In the genomic region with DNA sequence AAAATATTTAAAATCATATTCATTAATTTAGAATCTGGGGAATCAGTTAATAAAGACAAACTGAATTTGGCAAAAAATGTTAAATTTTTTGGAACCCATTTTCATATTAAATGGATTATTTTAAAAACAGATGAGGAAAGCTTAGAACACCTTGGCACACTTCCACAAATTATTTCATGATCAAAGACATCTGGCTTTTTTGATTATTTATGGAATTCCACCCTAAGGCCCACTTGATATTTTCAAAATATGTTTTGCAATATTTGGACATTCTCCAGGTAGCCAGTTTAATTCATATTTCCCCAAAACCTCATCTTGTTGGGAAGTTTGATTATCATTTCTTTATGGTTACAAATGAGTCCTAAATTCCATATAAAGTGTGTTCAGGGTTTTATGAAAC, we compare ENCODE assay signal across 16 cellular contexts.
A peak's percentile ranks its signal among the peaks of the same experiment; 100 is the strongest.
DNase-seq lines count a peak whose midpoint lies in the region; ATAC-seq and TF ChIP-seq lines count a peak whose summit lies in the region.
"Had no signal": no experiment of that assay in that cellular context is flagged by ENCODE, and none has a peak within 500 bp of the region (broad histone marks: within the 10 kb centered on the region; RNA-seq: fewer than 3 reads in every experiment).

No MANE protein-coding gene starts in this region.

- H4K20me1 ChIP-seq in mammary epithelial cell (ENCODE audit: insufficient read depth, low read length), result no peaks in the 10 kb centered on the region

- no peak overlapping the region for H3K27ac Mint-ChIP-seq in MCF 10A (ENCODE audit: low read depth, unreplicated experiment)
- H3K27ac Mint-ChIP-seq: CD4-positive, CD25-positive, alpha-beta regulatory T cell; HFFc6 had no signal

- no peaks in the 10 kb centered on the region for H3K27me3 Mint-ChIP-seq in MCF 10A (ENCODE audit: insufficient read depth, unreplicated experiment)

- H3K79me2 ChIP-seq in mammary epithelial cell (ENCODE audit: insufficient read depth, low read length), result peaks cover 17% of the 10 kb centered on the region

- H2AFZ ChIP-seq in mammary epithelial cell (ENCODE audit: low read depth, low read length), result no peak overlapping the region

- peaks cover 8% of the 10 kb centered on the region for H3K9me3 Mint-ChIP-seq in MCF 10A (ENCODE audit: unreplicated experiment)
- H3K9me3 Mint-ChIP-seq: CD4-positive, CD25-positive, alpha-beta regulatory T cell had no signal

- intact Hi-C loops in MCF 10A (cut with micrococcal nuclease), result no loop called here
- intact Hi-C loops in mammary epithelial cell (cut with micrococcal nuclease), result loop anchor here (10.0 kb wide), 1 partner anchor 338 kb away; no protein-coding TSS in a partner anchor
- intact Hi-C loops in testis (cut with DNase I; ENCODE audit: low total_unique reads), result no loop called here

- H3K4me2 ChIP-seq in mammary epithelial cell (ENCODE audit: insufficient read depth, low read depth, low read length), result no peak overlapping the region

- no peak for ATAC-seq in GM21526 (IDR thresholded peaks at IDR 0.05; ENCODE audit: low FRiP score, unreplicated experiment)
- ATAC-seq in GM19035 (IDR thresholded peaks at IDR 0.05; ENCODE audit: unreplicated experiment), result no peak

- H3K4me3 Mint-ChIP-seq in MCF 10A (ENCODE audit: unreplicated experiment), result no peak overlapping the region
- H3K4me3 Mint-ChIP-seq: CD4-positive, CD25-positive, alpha-beta regulatory T cell; HFFc6 had no signal

- H3K36me3 ChIP-seq in mammary epithelial cell (ENCODE audit: insufficient read depth, low read length) (no peaks in the 10 kb centered on the region), testis (ENCODE audit: low read depth, missing control alignments) (no peaks in the 10 kb centered on the region)
- H3K36me3 ChIP-seq: HAP-1 had no signal

- peak; percentile 16 for DNase-seq in MCF 10A (ENCODE audit: unreplicated experiment)
- DNase-seq in mammary epithelial cell, result no peak
- peak; percentile 30 to 59 for DNase-seq in cardiac fibroblast (ENCODE audit: low read depth in 2 of 2)
- peak; percentile 61 for DNase-seq in fibroblast of peridontal ligament (ENCODE audit: extremely low read depth)
- DNase-seq in testis, result no peak
- no peak for DNase-seq in globus pallidus (ENCODE audit: low spot score)
- DNase-seq: 8988T; ACHN; CD4-positive, CD25-positive, alpha-beta regulatory T cell; DMS53; HFFc6 had no signal

- BruUV-seq in MCF 10A (replicated peaks; lab: Mats Ljungman, UMichigan) (no TSS peak), mammary epithelial cell (replicated peaks; lab: Mats Ljungman, UMichigan) (no TSS peak)

- peaks cover 27% of the 10 kb centered on the region for H3K4me1 Mint-ChIP-seq in MCF 10A (ENCODE audit: insufficient read depth, unreplicated experiment)

- H3K27ac ChIP-seq in mammary epithelial cell (ENCODE audit: insufficient read depth, low read depth, low read length), result no peak overlapping the region
- no peak overlapping the region for H3K27ac ChIP-seq in testis
- H3K27ac ChIP-seq: BLaER1 treated with 17β-estradiol and CSF1 and Interleukin-3, amounts not matched to agents 10 nM and 100 nM; HL-60 had no signal

- H3K9me3 ChIP-seq in mammary epithelial cell (replicated peaks; ENCODE audit: insufficient read depth, low read length) (peaks cover 5% of the 10 kb centered on the region), testis (no peaks in the 10 kb centered on the region)
- H3K9me3 ChIP-seq: HAP-1 had no signal

- no peak overlapping the region for H3K9ac ChIP-seq in mammary epithelial cell (ENCODE audit: insufficient read depth, low read length)
- H3K9ac ChIP-seq: BLaER1 treated with 17β-estradiol and CSF1 and Interleukin-3, amounts not matched to agents 10 nM and 100 nM had no signal

- TF ChIP-seq CTCF in MCF 10A (IDR thresholded peaks at IDR 0.05; ENCODE audit: unreplicated experiment) (no peak), mammary epithelial cell (conservative IDR thresholded peaks at IDR 0.05 in 1 of 2, IDR thresholded peaks at IDR 0.05 in 1 of 2; ENCODE audit: extremely low read depth in 1 of 2, insufficient read depth in 1 of 2, low read depth in 1 of 2, low read length in 2 of 2) (no peak), cardiac fibroblast (IDR thresholded peaks at IDR 0.05; ENCODE audit: low read depth, low read length) (no peak), testis (IDR thresholded peaks at IDR 0.05) (no peak)

- in situ Hi-C loops in mammary epithelial cell (cut with MboI; ENCODE audit: low sequenced_read_pairs in 2 of 2), result no loop called here

- CTCF ChIA-PET in MCF 10A (lab: Yijun Ruan, JAX), result interaction anchor here (0.6 kb wide), 1 partner anchor 77 kb away, joined by 3 read pairs; no protein-coding TSS in a partner anchor
- CTCF ChIA-PET in mammary epithelial cell (lab: Charles Lee; ENCODE audit: low non-redundant PET), result no interaction called here

- H3K36me3 Mint-ChIP-seq in MCF 10A (ENCODE audit: insufficient read depth, unreplicated experiment), result no peaks in the 10 kb centered on the region
- H3K36me3 Mint-ChIP-seq: CD4-positive, CD25-positive, alpha-beta regulatory T cell had no signal

- POLR2A ChIA-PET in MCF 10A (lab: Yijun Ruan, JAX), result interaction anchor here (1.1 kb wide), 1 partner anchor 39 kb away, joined by 6 read pairs; no protein-coding TSS in a partner anchor

- no peak overlapping the region for H3K4me3 ChIP-seq in mammary epithelial cell (replicated peaks in 1 of 3; ENCODE audit: insufficient read depth in 1 of 3, low read depth in 2 of 3, low read length in 3 of 3)
- H3K4me3 ChIP-seq in cardiac fibroblast (replicated peaks in 1 of 2; ENCODE audit: low read depth in 2 of 2, low read length in 2 of 2), result no peak overlapping the region
- H3K4me3 ChIP-seq in testis, result no peak overlapping the region
- H3K4me3 ChIP-seq: BLaER1 treated with 17β-estradiol and CSF1 and Interleukin-3, amounts not matched to agents 10 nM and 100 nM; HAP-1 had no signal

- dilution Hi-C loops in mammary epithelial cell (cut with HindIII; ENCODE audit: low sequenced_read_pairs), result no loop called here

- TF ChIP-seq POLR2A in testis (IDR thresholded peaks at IDR 0.05), result no peak

- H3K27me3 ChIP-seq in mammary epithelial cell (ENCODE audit: insufficient read depth, low read length) (no peaks in the 10 kb centered on the region), testis (no peaks in the 10 kb centered on the region)
- H3K27me3 ChIP-seq: BLaER1 treated with 17β-estradiol and CSF1 and Interleukin-3, amounts not matched to agents 10 nM and 100 nM had no signal

- peaks cover 27% of the 10 kb centered on the region for H3K4me1 ChIP-seq in mammary epithelial cell (ENCODE audit: insufficient read depth, low read length)
- no peaks in the 10 kb centered on the region for H3K4me1 ChIP-seq in testis
- H3K4me1 ChIP-seq: HAP-1 had no signal

Comparison
In these comparisons a context has a peak if more than half of its experiments do, and no peak if none do; other contexts are left out.
1. DNase-seq: peak in MCF 10A (single experiment), cardiac fibroblast (2 of 2) and fibroblast of peridontal ligament (single experiment); none in mammary epithelial cell (single experiment), testis (single experiment) and globus pallidus (single experiment).